8 cellular contexts compared by ENCODE assay signal in genomic region chr1:67686272-67687197, GRCh38. TPM values are rescaled to one million over a fixed set of nuclear protein-coding genes. Genes with fewer than 3 reads are reported as not detected.
DNase-seq lines count a peak whose midpoint lies in the region; ATAC-seq, FAIRE-seq and TF ChIP-seq lines count a peak whose summit lies in the region.

No MANE protein-coding gene starts in this region.

- ATAC-seq in GM18867 (IDR thresholded peaks at IDR 0.05; ENCODE audit: unreplicated experiment) (peak; percentile 25), HG03103 (IDR thresholded peaks at IDR 0.05; ENCODE audit: low read depth, unreplicated experiment) (peak; percentile 15), WTC11 (peak; percentile 5)

- H3K27me3 ChIP-seq in AG04450 (ENCODE audit: control insufficient read depth, insufficient read depth, low read length): no peaks in the 10 kb centered on the region
- H3K27me3 ChIP-seq in spleen (replicated peaks in 1 of 7): no peaks in the 10 kb centered on the region

- H3K36me3 Mint-ChIP-seq in WTC11: peaks cover 13% of the 10 kb centered on the region

- no peaks in the 10 kb centered on the region for H3K27me3 Mint-ChIP-seq in WTC11 (ENCODE audit: low read depth)

- intact Hi-C loops in spleen (cut with DNase I; ENCODE audit: low total_unique reads): loop anchor here (10.0 kb wide), 1 partner anchor 68 kb away; no protein-coding TSS in a partner anchor

- peaks cover 28% of the 10 kb centered on the region for H3K4me1 Mint-ChIP-seq in WTC11

- no peak for TF ChIP-seq POLR2A in spleen (IDR thresholded peaks at IDR 0.05)

- CTCF ChIA-PET in AG04450 (lab: Charles Lee): interaction anchor here (0.8 to 7.5 kb wide), 8 partner anchors 10 to 154 kb away, joined by 3 to 51 read pairs (median 10); no protein-coding TSS in a partner anchor
- CTCF ChIA-PET in WTC11 (lab: Charles Lee): interaction anchor here (0.6 to 3.6 kb wide), 8 partner anchors 10 to 154 kb away, joined by 3 to 46 read pairs (median 4); no protein-coding TSS in a partner anchor

- peaks cover 7 to 60% (median 42%) of the 10 kb centered on the region in 6 donors for H3K4me1 ChIP-seq in spleen

- FAIRE-seq in islet of Langerhans (lab: Jason Lieb, UNC): peak; percentile 96

- peak overlapping the region; percentile 97 for H3K27ac Mint-ChIP-seq in WTC11

- 0 to 2% (median 1%) methylated on average over 22 to 42 of the region's 42 CpGs for WGBS in spleen, 5 donors

- H3K27ac ChIP-seq in AG04450 (ENCODE audit: low read depth, low read length): peak overlapping the region; percentile 97
- peak overlapping the region; percentile 80 for H3K27ac ChIP-seq in caudate nucleus (ENCODE audit: low read depth, low read length)
- peak overlapping the region; percentile 79 to 97 (median 94) for H3K27ac ChIP-seq in spleen

- TF ChIP-seq CTCF in AG04450 (IDR thresholded peaks at IDR 0.05; ENCODE audit: low read depth, low read length) (no peak), WTC11 (IDR thresholded peaks at IDR 0.05) (no peak), spleen (IDR thresholded peaks at IDR 0.05 in 8 of 11, conservative IDR thresholded peaks at IDR 0.05 in 3 of 11) (no peak)

- DNase-seq in AG04450 (ENCODE audit: low read depth, low spot score): peak; percentile 96
- DNase-seq in NCI-H2196 treated with DMSO at 0.1 percent for 48 hours (lab: John Stamatoyannopoulos, UW; ENCODE audit: unreplicated experiment): peak; percentile 72
- DNase-seq in WTC11 (ENCODE audit: low spot score): peak; percentile 65
- peak in 56 of 61 donors; percentile 13 to 85 (median 54) for DNase-seq in caudate nucleus (lab: John Stamatoyannopoulos, UW)
- DNase-seq in spleen: peak; percentile 94

- peaks cover 0 to 29% (median 9%) of the 10 kb centered on the region in 6 donors for H3K36me3 ChIP-seq in spleen

- peak overlapping the region; percentile 88 for H3K4me3 Mint-ChIP-seq in WTC11

- H3K9me3 Mint-ChIP-seq in WTC11: no peaks in the 10 kb centered on the region

- H3K4me3 ChIP-seq in AG04450 (ENCODE audit: low read depth, low read length) (peak overlapping the region; percentile 89), spleen (peak overlapping the region; percentile 76 to 97 (median 93))

- peaks cover 6% of the 10 kb centered on the region; the same call in 1 of the 2 replicates for H3K9me3 ChIP-seq in AG04450 (ENCODE audit: control insufficient read depth, insufficient read depth, low read length)
- H3K9me3 ChIP-seq in spleen: no peaks in the 10 kb centered on the region

- POLR2A ChIA-PET in AG04450 (lab: Yijun Ruan, JAX) (interaction anchor here (0.6 to 4.0 kb wide), 14 partner anchors 11 to 152 kb away, joined by 3 to 43 read pairs (median 5); no protein-coding TSS in a partner anchor), WTC11 (lab: Charles Lee) (interaction anchor here (0.5 to 2.1 kb wide), 6 partner anchors 14 to 132 kb away, joined by 3 to 17 read pairs (median 4); no protein-coding TSS in a partner anchor)

TF ChIP-seq in WTC11, 78 proteins besides CTCF, POLR2A, EP300 and RAD21 (continues in another document):
- no peak for TF ChIP-seq STAT6 (CRISPR knock-in tag; conservative IDR thresholded peaks at IDR 0.05; ENCODE audit: low read depth)
- no peak; the same call in 1 of the 2 replicates for TF ChIP-seq MYBL2 (CRISPR knock-in tag; IDR thresholded peaks at IDR 0.05)
- TF ChIP-seq ZNF425 (CRISPR knock-in tag; conservative IDR thresholded peaks at IDR 0.05): no peak
- no peak for TF ChIP-seq NFYB (CRISPR knock-in tag; conservative IDR thresholded peaks at IDR 0.05; ENCODE audit: low read depth)
- no peak for TF ChIP-seq ZNF219 (CRISPR knock-in tag; IDR thresholded peaks at IDR 0.05; ENCODE audit: borderline replicate concordance)
- TF ChIP-seq JUN (CRISPR knock-in tag; IDR thresholded peaks at IDR 0.05): no peak; the same call in 1 of the 2 replicates
- TF ChIP-seq JAZF1 (CRISPR knock-in tag; IDR thresholded peaks at IDR 0.05): no peak
- no peak for TF ChIP-seq SP1 (CRISPR knock-in tag; conservative IDR thresholded peaks at IDR 0.05)
- no peak for TF ChIP-seq FOXJ3 (CRISPR knock-in tag; IDR thresholded peaks at IDR 0.05; ENCODE audit: borderline replicate concordance)
- no peak for TF ChIP-seq FOXP4 (CRISPR knock-in tag; IDR thresholded peaks at IDR 0.05)
- TF ChIP-seq PRRX2 (CRISPR knock-in tag; IDR thresholded peaks at IDR 0.05): no peak
- no peak for TF ChIP-seq PRDM15 (CRISPR knock-in tag; IDR thresholded peaks at IDR 0.05)
- TF ChIP-seq CREB1 (CRISPR knock-in tag; IDR thresholded peaks at IDR 0.05): no peak

RNA-seq across cellular contexts. Expression of gene GADD45A, which starts 1.5 kb away (rescaled TPM):
- polyA plus RNA-seq in AG04450 (2011; rRNA removed): 33.7 and 41.8 TPM in 2 replicates
- 12.3 and 14.6 TPM in 2 replicates for polyA minus RNA-seq in AG04450 (2011; rRNA and poly(A)+ RNA removed)
- total RNA-seq in WTC11 (2021): 20.8 to 34.5 TPM (median 24.0 TPM) in 3 replicates
- 10 to 100 TPM; 19.7 to 63.7 (median 31.7) TPM for total RNA-seq in spleen
- 10 to 100 TPM; 17.5 to 19.9 (median 18.9) TPM for polyA plus RNA-seq in spleen

Comparison
In these comparisons a context has a peak if more than half of its experiments do, and no peak if none do; other contexts are left out.
1. Peak in every context shown above with its lines: DNase-seq, ATAC-seq, H3K4me3 ChIP-seq and H3K27ac ChIP-seq.